Comparison of ENCODE assay signal across 8 cellular contexts in genomic region chr20:17958326-17959256, GRCh38. TPM values are rescaled to one million over a fixed set of nuclear protein-coding genes. Genes with fewer than 3 reads are reported as not detected.
DNase-seq lines count a peak whose midpoint lies in the region; ATAC-seq and TF ChIP-seq lines count a peak whose summit lies in the region.

No MANE protein-coding gene starts in this region.

- ATAC-seq in mucosa of descending colon: peak; percentile 80
- no peak for ATAC-seq in HG03135 (IDR thresholded peaks at IDR 0.05; ENCODE audit: unreplicated experiment)
- ATAC-seq in GM21360 (IDR thresholded peaks at IDR 0.05; ENCODE audit: unreplicated experiment): no peak

- no peak for TF ChIP-seq POLR2A in breast epithelium (IDR thresholded peaks at IDR 0.05)

- intact Hi-C loops in breast epithelium (cut with DNase I; ENCODE audit: low total_unique reads): no loop called here
- intact Hi-C loops in mucosa of descending colon (cut with DNase I, micrococcal nuclease): no loop called here

- CTCF ChIA-PET in BJ (lab: Yijun Ruan, JAX): interaction anchor here (0.8 to 2.3 kb wide), 8 partner anchors 9 to 282 kb away, joined by 3 to 10 read pairs (median 4); partner anchors contain the start of genes RRBP1 and SNX5

- peaks cover 9% of the 10 kb centered on the region for H3K36me3 ChIP-seq in BJ (ENCODE audit: control insufficient read depth, insufficient read depth, low read length)
- peaks cover 98% of the 10 kb centered on the region for H3K36me3 ChIP-seq in KOPT-K1 (ENCODE audit: insufficient read depth, low read length)
- H3K36me3 ChIP-seq in breast epithelium: no peaks in the 10 kb centered on the region
- no peaks in the 10 kb centered on the region for H3K36me3 ChIP-seq in mucosa of descending colon (ENCODE audit: low read depth)

- H3K4me1 ChIP-seq in breast epithelium: peaks cover 0 to 3% of the 10 kb centered on the region in 2 donors
- H3K4me1 ChIP-seq in mucosa of descending colon (ENCODE audit: low read depth): peaks cover 69% of the 10 kb centered on the region

- DNase-seq in BJ (ENCODE audit: low read depth) (no peak), breast epithelium (ENCODE audit: low spot score in 2 of 2) (no peak), mucosa of descending colon (no peak), T1000 (lab: John Stamatoyannopoulos, UW) (no peak), NAMALWA (ENCODE audit: low spot score) (no peak)

- H3K27me3 ChIP-seq in BJ (ENCODE audit: control insufficient read depth, insufficient read depth, low read length) (no peaks in the 10 kb centered on the region), breast epithelium (no peaks in the 10 kb centered on the region)

- no peak overlapping the region for H3K4me3 ChIP-seq in BJ (ENCODE audit: low read depth, low read length)
- no peak overlapping the region for H3K4me3 ChIP-seq in breast epithelium
- H3K4me3 ChIP-seq in mucosa of descending colon: no peak overlapping the region

- H3K9me3 ChIP-seq in KOPT-K1 (ENCODE audit: insufficient read depth, low read length, poor library complexity, severe bottlenecking) (no peaks in the 10 kb centered on the region), breast epithelium (no peaks in the 10 kb centered on the region), mucosa of descending colon (no peaks in the 10 kb centered on the region)

- H3K27ac ChIP-seq in KOPT-K1 (ENCODE audit: low read depth, low read length, poor library complexity, severe bottlenecking) (peak overlapping the region; percentile 2), breast epithelium (peak overlapping the region; percentile 2 to 27)

- peak; percentile 36; the same call in 1 of the 2 replicates for TF ChIP-seq CTCF in BJ (IDR thresholded peaks at IDR 0.05; ENCODE audit: insufficient read depth, low read depth, low read length)
- TF ChIP-seq CTCF in breast epithelium (IDR thresholded peaks at IDR 0.05): no peak
- no peak for TF ChIP-seq CTCF in mucosa of descending colon (IDR thresholded peaks at IDR 0.05)

- POLR2A ChIA-PET in BJ (lab: Charles Lee): interaction anchor here (0.7 kb wide), 1 partner anchor 13 kb away, joined by 3 read pairs; no protein-coding TSS in a partner anchor

RNA-seq across cellular contexts. Expression of gene SNX5, which starts 10.0 kb away (rescaled TPM):
- 52.7 and 91.1 TPM in 2 replicates for polyA plus RNA-seq in BJ (2011; rRNA removed)
- polyA minus RNA-seq in BJ (2011; rRNA and poly(A)+ RNA removed): 48.5 and 66.6 TPM in 2 replicates
- total RNA-seq in breast epithelium (100 to 1,000 TPM in 2 of 3 donors, 10 to 100 TPM in 1; 96.7 to 127 (median 122) TPM), mucosa of descending colon (100 to 1,000 TPM in 2 of 3 donors, 10 to 100 TPM in 1; 70.3 to 117 (median 105) TPM)

RNA-seq across cellular contexts. Expression of gene MGME1, which starts 10.2 kb away (rescaled TPM):
- 7.2 and 10.0 TPM in 2 replicates for polyA plus RNA-seq in BJ (2011; rRNA removed)
- polyA minus RNA-seq in BJ (2011; rRNA and poly(A)+ RNA removed): 5.6 and 7.1 TPM in 2 replicates
- total RNA-seq in breast epithelium: 10 to 100 TPM in 2 of 3 donors, 1 to 10 TPM in 1; 7.8 to 26.2 (median 18.7) TPM
- total RNA-seq in mucosa of descending colon: 10 to 100 TPM; 10.9 to 25.9 (median 22.3) TPM
